Comparison of ENCODE assay signal across 24 cellular contexts in genomic region chr13:99342723-99343315, GRCh38. TPM values are rescaled to one million over a fixed set of nuclear protein-coding genes. Genes with fewer than 3 reads are reported as not detected.
DNase-seq lines count a peak whose midpoint lies in the region; ATAC-seq and TF ChIP-seq lines count a peak whose summit lies in the region.
"Had no signal": no experiment of that assay in that cellular context is flagged by ENCODE, and none has a peak within 500 bp of the region (broad histone marks: within the 10 kb centered on the region; RNA-seq: fewer than 3 reads in every experiment).

No MANE protein-coding gene starts in this region.

- H3K9me3 ChIP-seq in CD4-positive, alpha-beta T cell (ENCODE audit: control insufficient read depth, low read length): no peaks in the 10 kb centered on the region
- H3K9me3 ChIP-seq in naive thymus-derived CD4-positive, alpha-beta T cell (ENCODE audit: control insufficient read depth in 2 of 3, low read length in 3 of 3): no peaks in the 10 kb centered on the region

- no peaks in the 10 kb centered on the region for H3K9me3 Mint-ChIP-seq in activated CD4-positive, alpha-beta T cell treated with anti-CD3 and anti-CD28 coated beads, Interleukin-2, amount 10 ng/mL, durations not matched to agents 24 days and 14 days
- H3K9me3 Mint-ChIP-seq in activated CD4-positive, alpha-beta T cell treated with anti-CD3 and anti-CD28 coated beads, Interleukin-2, amount 10 ng/mL, durations not matched to agents 7 days and 5 days: no peaks in the 10 kb centered on the region
- H3K9me3 Mint-ChIP-seq in CD4-positive, alpha-beta T cell: no peaks in the 10 kb centered on the region
- H3K9me3 Mint-ChIP-seq in naive thymus-derived CD4-positive, alpha-beta T cell: peaks cover 0 to 3% (median 0%) of the 10 kb centered on the region in 11 donors
- H3K9me3 Mint-ChIP-seq in activated T-helper 1 cell treated with anti-CD3 and anti-CD28 coated beads, Interleukin-12 subunit alpha, Interleukin-12 subunit beta, Interleukin-2, Interleukin-4 antibody, amounts not matched to agents 30 ng/mL and 10 ng/mL and 1 ng/mL, durations not matched to agents 14 hours and 24 hours and 36 hours: no peaks in the 10 kb centered on the region

- H3K27ac ChIP-seq in CD4-positive, alpha-beta T cell (ENCODE audit: low read depth, low read length): no peak overlapping the region
- peak overlapping the region; percentile 100 for H3K27ac ChIP-seq in VCaP
- no peak overlapping the region for H3K27ac ChIP-seq in naive thymus-derived CD4-positive, alpha-beta T cell (ENCODE audit: low read depth, low read length)
- H3K27ac ChIP-seq: PC-9, RWPE1 had no signal

- POLR2A ChIA-PET in activated CD4-positive, alpha-beta T cell treated with anti-CD3 and anti-CD28 coated beads, Interleukin-2, amount 10 ng/mL, durations not matched to agents 7 days and 5 days (lab: Charles Lee): no interaction called here
- POLR2A ChIA-PET in CD4-positive, alpha-beta T cell (lab: Charles Lee): interaction anchor here (1.2 to 4.7 kb wide), 2 partner anchors 10 to 41 kb away, joined by 3 to 49 read pairs; no protein-coding TSS in a partner anchor
- POLR2A ChIA-PET in naive thymus-derived CD4-positive, alpha-beta T cell (lab: Charles Lee): interaction anchor here (0.6 to 4.9 kb wide), 5 partner anchors 9 to 45 kb away, joined by 3 to 49 read pairs (median 3); no protein-coding TSS in a partner anchor

- TF ChIP-seq CTCF in CD4-positive, alpha-beta T cell (IDR thresholded peaks at IDR 0.05): no peak
- no peak for TF ChIP-seq CTCF in VCaP (conservative IDR thresholded peaks at IDR 0.05)

- H3K4me1 Mint-ChIP-seq in activated CD4-positive, alpha-beta T cell treated with anti-CD3 and anti-CD28 coated beads, Interleukin-2, amount 10 ng/mL, durations not matched to agents 24 days and 14 days: peaks cover 30% of the 10 kb centered on the region
- peaks cover 52% of the 10 kb centered on the region for H3K4me1 Mint-ChIP-seq in activated CD4-positive, alpha-beta T cell treated with anti-CD3 and anti-CD28 coated beads, Interleukin-2, amount 10 ng/mL, durations not matched to agents 7 days and 5 days
- H3K4me1 Mint-ChIP-seq in CD4-positive, alpha-beta T cell (ENCODE audit: low read depth): peaks cover 88% of the 10 kb centered on the region
- H3K4me1 Mint-ChIP-seq in naive thymus-derived CD4-positive, alpha-beta T cell: peaks cover 32 to 94% (median 77%) of the 10 kb centered on the region in 7 donors
- peaks cover 29% of the 10 kb centered on the region for H3K4me1 Mint-ChIP-seq in activated T-helper 1 cell treated with anti-CD3 and anti-CD28 coated beads, Interleukin-12 subunit alpha, Interleukin-12 subunit beta, Interleukin-2, Interleukin-4 antibody, amounts not matched to agents 30 ng/mL and 10 ng/mL and 1 ng/mL, durations not matched to agents 14 hours and 24 hours and 36 hours (ENCODE audit: low read depth)

- peak; percentile 52 for DNase-seq in activated CD4-positive, alpha-beta T cell treated with anti-CD3 and anti-CD28 coated beads, Interleukin-2, amount 10 ng/mL, durations not matched to agents 24 days and 14 days
- DNase-seq in activated CD4-positive, alpha-beta T cell treated with anti-CD3 and anti-CD28 coated beads, Interleukin-2, amount 10 ng/mL, durations not matched to agents 7 days and 5 days: no peak
- DNase-seq in CD4-positive, alpha-beta T cell: no peak
- no peak for DNase-seq in naive thymus-derived CD4-positive, alpha-beta T cell
- no peak for DNase-seq in activated T-helper 1 cell treated with anti-CD3 and anti-CD28 coated beads, Interleukin-12 subunit alpha, Interleukin-12 subunit beta, Interleukin-2, Interleukin-4 antibody, amounts not matched to agents 30 ng/mL and 10 ng/mL and 1 ng/mL, durations not matched to agents 14 hours and 24 hours and 36 hours (ENCODE audit: low spot score)
- DNase-seq in dedifferentiated amniotic fluid mesenchymal stem cell (ENCODE audit: extremely low spot score): no peak
- DNase-seq: 8988T; Calu3; CD4-positive, CD25-positive, alpha-beta regulatory T cell; DMS53; EL; KBM-7; MV-4-11; NCI-H1694 treated with DMSO at 0.1 percent for 48 hours; NCI-H345; NCI-H524 treated with DMSO at 0.1 percent for 48 hours; PC-9; SIG-M5 had no signal

- H3K4me3 ChIP-seq in naive thymus-derived CD4-positive, alpha-beta T cell (ENCODE audit: low read length): no peak overlapping the region
- H3K4me3 ChIP-seq: GM12878, PC-9 had no signal

- intact Hi-C loops in activated CD4-positive, alpha-beta T cell treated with anti-CD3 and anti-CD28 coated beads, Interleukin-2, amount 10 ng/mL, durations not matched to agents 24 days and 14 days (cut with micrococcal nuclease): no loop called here
- intact Hi-C loops in CD4-positive, alpha-beta T cell (cut with DNase I, micrococcal nuclease): no loop called here
- intact Hi-C loops in naive thymus-derived CD4-positive, alpha-beta T cell (cut with micrococcal nuclease): no loop called here
- intact Hi-C loops in activated T-helper 1 cell treated with anti-CD3 and anti-CD28 coated beads, Interleukin-12 subunit alpha, Interleukin-12 subunit beta, Interleukin-2, Interleukin-4 antibody, amounts not matched to agents 30 ng/mL and 10 ng/mL and 1 ng/mL, durations not matched to agents 14 hours and 24 hours and 36 hours (cut with micrococcal nuclease): no loop called here

- peaks cover 67% of the 10 kb centered on the region for H3K36me3 Mint-ChIP-seq in activated CD4-positive, alpha-beta T cell treated with anti-CD3 and anti-CD28 coated beads, Interleukin-2, amount 10 ng/mL, durations not matched to agents 24 days and 14 days (ENCODE audit: low read depth)
- peaks cover 82% of the 10 kb centered on the region for H3K36me3 Mint-ChIP-seq in activated CD4-positive, alpha-beta T cell treated with anti-CD3 and anti-CD28 coated beads, Interleukin-2, amount 10 ng/mL, durations not matched to agents 7 days and 5 days (ENCODE audit: low read depth)
- H3K36me3 Mint-ChIP-seq in CD4-positive, alpha-beta T cell (ENCODE audit: low read depth): peaks cover 96% of the 10 kb centered on the region
- H3K36me3 Mint-ChIP-seq in naive thymus-derived CD4-positive, alpha-beta T cell: peaks cover 18 to 72% (median 58%) of the 10 kb centered on the region in 5 donors
- H3K36me3 Mint-ChIP-seq in activated T-helper 1 cell treated with anti-CD3 and anti-CD28 coated beads, Interleukin-12 subunit alpha, Interleukin-12 subunit beta, Interleukin-2, Interleukin-4 antibody, amounts not matched to agents 30 ng/mL and 10 ng/mL and 1 ng/mL, durations not matched to agents 14 hours and 24 hours and 36 hours (ENCODE audit: low read depth): peaks cover 63% of the 10 kb centered on the region

- H3K27me3 Mint-ChIP-seq in activated CD4-positive, alpha-beta T cell treated with anti-CD3 and anti-CD28 coated beads, Interleukin-2, amount 10 ng/mL, durations not matched to agents 24 days and 14 days: no peaks in the 10 kb centered on the region
- no peaks in the 10 kb centered on the region for H3K27me3 Mint-ChIP-seq in activated CD4-positive, alpha-beta T cell treated with anti-CD3 and anti-CD28 coated beads, Interleukin-2, amount 10 ng/mL, durations not matched to agents 7 days and 5 days
- H3K27me3 Mint-ChIP-seq in CD4-positive, alpha-beta T cell: no peaks in the 10 kb centered on the region
- H3K27me3 Mint-ChIP-seq in naive thymus-derived CD4-positive, alpha-beta T cell: no peaks in the 10 kb centered on the region
- H3K27me3 Mint-ChIP-seq in activated T-helper 1 cell treated with anti-CD3 and anti-CD28 coated beads, Interleukin-12 subunit alpha, Interleukin-12 subunit beta, Interleukin-2, Interleukin-4 antibody, amounts not matched to agents 30 ng/mL and 10 ng/mL and 1 ng/mL, durations not matched to agents 14 hours and 24 hours and 36 hours (ENCODE audit: insufficient read depth): no peaks in the 10 kb centered on the region
- H3K27me3 Mint-ChIP-seq: CD4-positive, CD25-positive, alpha-beta regulatory T cell had no signal

- peaks cover 31 to 50% of the 10 kb centered on the region in 2 donors for H3K4me1 ChIP-seq in naive thymus-derived CD4-positive, alpha-beta T cell (ENCODE audit: control insufficient read depth in 2 of 2, insufficient read depth in 2 of 2, low read length in 2 of 2)

- H3K27ac Mint-ChIP-seq in activated CD4-positive, alpha-beta T cell treated with anti-CD3 and anti-CD28 coated beads, Interleukin-2, amount 10 ng/mL, durations not matched to agents 24 days and 14 days: no peak overlapping the region
- no peak overlapping the region for H3K27ac Mint-ChIP-seq in activated CD4-positive, alpha-beta T cell treated with anti-CD3 and anti-CD28 coated beads, Interleukin-2, amount 10 ng/mL, durations not matched to agents 7 days and 5 days
- H3K27ac Mint-ChIP-seq in CD4-positive, alpha-beta T cell: peak overlapping the region; percentile 94
- peak overlapping the region in 6 of 9 donors; percentile 28 to 99 (median 70) for H3K27ac Mint-ChIP-seq in naive thymus-derived CD4-positive, alpha-beta T cell
- H3K27ac Mint-ChIP-seq in activated T-helper 1 cell treated with anti-CD3 and anti-CD28 coated beads, Interleukin-12 subunit alpha, Interleukin-12 subunit beta, Interleukin-2, Interleukin-4 antibody, amounts not matched to agents 30 ng/mL and 10 ng/mL and 1 ng/mL, durations not matched to agents 14 hours and 24 hours and 36 hours: no peak overlapping the region

- no peak for ATAC-seq in CD4-positive, alpha-beta T cell (ENCODE audit: poor library complexity)
- ATAC-seq in naive thymus-derived CD4-positive, alpha-beta T cell: peak; percentile 39
- ATAC-seq in HG03108 (IDR thresholded peaks at IDR 0.05; ENCODE audit: unreplicated experiment): no peak
- ATAC-seq: GM12878, HepG2 had no signal

- H3K27me3 ChIP-seq in CD4-positive, alpha-beta T cell (ENCODE audit: control insufficient read depth, insufficient read depth, low read length): no peaks in the 10 kb centered on the region
- H3K27me3 ChIP-seq in naive thymus-derived CD4-positive, alpha-beta T cell (ENCODE audit: control insufficient read depth in 2 of 2, insufficient read depth in 2 of 2, low read length in 2 of 2): no peaks in the 10 kb centered on the region

- H3K36me3 ChIP-seq in naive thymus-derived CD4-positive, alpha-beta T cell (ENCODE audit: control insufficient read depth in 2 of 3, insufficient read depth in 3 of 3, low read length in 3 of 3): peaks cover 2 to 58% (median 5%) of the 10 kb centered on the region in 3 experiments

- no peak overlapping the region for H3K4me3 Mint-ChIP-seq in activated CD4-positive, alpha-beta T cell treated with anti-CD3 and anti-CD28 coated beads, Interleukin-2, amount 10 ng/mL, durations not matched to agents 24 days and 14 days
- H3K4me3 Mint-ChIP-seq in activated CD4-positive, alpha-beta T cell treated with anti-CD3 and anti-CD28 coated beads, Interleukin-2, amount 10 ng/mL, durations not matched to agents 7 days and 5 days: no peak overlapping the region
- H3K4me3 Mint-ChIP-seq in CD4-positive, alpha-beta T cell: no peak overlapping the region
- peak overlapping the region in 1 of 10 donors; percentile 27 for H3K4me3 Mint-ChIP-seq in naive thymus-derived CD4-positive, alpha-beta T cell
- H3K4me3 Mint-ChIP-seq in activated T-helper 1 cell treated with anti-CD3 and anti-CD28 coated beads, Interleukin-12 subunit alpha, Interleukin-12 subunit beta, Interleukin-2, Interleukin-4 antibody, amounts not matched to agents 30 ng/mL and 10 ng/mL and 1 ng/mL, durations not matched to agents 14 hours and 24 hours and 36 hours: no peak overlapping the region
- H3K4me3 Mint-ChIP-seq: CD4-positive, CD25-positive, alpha-beta regulatory T cell had no signal

- CTCF ChIA-PET in activated CD4-positive, alpha-beta T cell treated with anti-CD3 and anti-CD28 coated beads, Interleukin-2, amount 10 ng/mL, durations not matched to agents 7 days and 5 days (lab: Charles Lee): interaction anchor here (1.8 to 2.3 kb wide), 2 partner anchors 9 kb away, joined by 5 to 10 read pairs; no protein-coding TSS in a partner anchor
- CTCF ChIA-PET in CD4-positive, alpha-beta T cell (lab: Charles Lee): interaction anchor here (1.3 kb wide), 1 partner anchor 9 kb away, joined by 3 read pairs; no protein-coding TSS in a partner anchor
- CTCF ChIA-PET in naive thymus-derived CD4-positive, alpha-beta T cell (lab: Charles Lee): interaction anchor here (2.3 to 2.4 kb wide), 2 partner anchors 9 to 18 kb away, joined by 7 to 10 read pairs; no protein-coding TSS in a partner anchor

RNA-seq across cellular contexts. Expression of gene GPR183, which starts 35.6 kb away (rescaled TPM):
- 36.8 and 37.1 TPM in 2 replicates for total RNA-seq in activated CD4-positive, alpha-beta T cell treated with anti-CD3 and anti-CD28 coated beads, Interleukin-2, amount 10 ng/mL, durations not matched to agents 24 days and 14 days
- total RNA-seq in activated CD4-positive, alpha-beta T cell treated with anti-CD3 and anti-CD28 coated beads, Interleukin-2, amount 10 ng/mL, durations not matched to agents 7 days and 5 days: 10 to 100 TPM; 41.4 to 45.1 TPM
- 100 to 1,000 TPM; 330 to 337 TPM for total RNA-seq in CD4-positive, alpha-beta T cell
- total RNA-seq in naive thymus-derived CD4-positive, alpha-beta T cell: 100 to 1,000 TPM in 4 of 5 experiments, 10 to 100 TPM in 1; 26.8 to 231 (median 112) TPM
- polyA plus RNA-seq in naive thymus-derived CD4-positive, alpha-beta T cell: 100 to 1,000 TPM; 234 to 241 TPM
- total RNA-seq in activated T-helper 1 cell treated with anti-CD3 and anti-CD28 coated beads, Interleukin-12 subunit alpha, Interleukin-12 subunit beta, Interleukin-2, Interleukin-4 antibody, amounts not matched to agents 30 ng/mL and 10 ng/mL and 1 ng/mL, durations not matched to agents 14 hours and 24 hours and 36 hours: 22.6 and 23.6 TPM in 2 replicates
- total RNA-seq: Calu3, H1, HepG2, PC-9 had no signal
- polyA plus RNA-seq: H1, HepG2 had no signal

Comparison
In these comparisons a context has a peak if more than half of its experiments do, and no peak if none do; other contexts are left out.
1. H3K27ac Mint-ChIP-seq: peak in CD4-positive, alpha-beta T cell (single experiment) and naive thymus-derived CD4-positive, alpha-beta T cell (6 of 9); none in activated CD4-positive, alpha-beta T cell treated with anti-CD3 and anti-CD28 coated beads, Interleukin-2, amount 10 ng/mL, durations not matched to agents 24 days and 14 days (single experiment), activated CD4-positive, alpha-beta T cell treated with anti-CD3 and anti-CD28 coated beads, Interleukin-2, amount 10 ng/mL, durations not matched to agents 7 days and 5 days (single experiment) and activated T-helper 1 cell treated with anti-CD3 and anti-CD28 coated beads, Interleukin-12 subunit alpha, Interleukin-12 subunit beta, Interleukin-2, Interleukin-4 antibody, amounts not matched to agents 30 ng/mL and 10 ng/mL and 1 ng/mL, durations not matched to agents 14 hours and 24 hours and 36 hours (single experiment).